1 cellular context compared by ENCODE assay signal in the genomic region with DNA sequence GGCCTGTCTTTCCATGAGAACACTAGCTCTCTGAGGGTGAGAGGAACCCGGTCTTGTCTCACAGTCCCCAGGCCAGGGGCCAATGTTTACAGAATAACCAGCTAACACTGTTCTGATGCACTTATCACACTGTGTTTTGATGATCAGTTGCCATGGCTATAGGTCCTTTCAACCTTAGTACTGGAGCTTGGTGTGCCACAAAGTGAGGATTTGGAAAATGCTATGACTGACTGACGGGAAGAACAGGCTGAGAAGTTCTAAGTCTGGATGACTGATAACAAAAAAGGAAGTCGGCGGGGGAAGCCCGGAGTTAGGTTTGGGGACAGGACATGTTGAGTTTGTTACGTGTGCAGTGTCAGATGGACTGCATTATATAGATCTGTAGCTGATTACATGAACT.
TF ChIP-seq lines count a peak whose summit lies in the region.

No MANE protein-coding gene starts in this region.

TF ChIP-seq in GM12878, 131 proteins besides CTCF, POLR2A, EP300 and RAD21 (continued from another document and continues in another):
- TF ChIP-seq, protein P1, sequence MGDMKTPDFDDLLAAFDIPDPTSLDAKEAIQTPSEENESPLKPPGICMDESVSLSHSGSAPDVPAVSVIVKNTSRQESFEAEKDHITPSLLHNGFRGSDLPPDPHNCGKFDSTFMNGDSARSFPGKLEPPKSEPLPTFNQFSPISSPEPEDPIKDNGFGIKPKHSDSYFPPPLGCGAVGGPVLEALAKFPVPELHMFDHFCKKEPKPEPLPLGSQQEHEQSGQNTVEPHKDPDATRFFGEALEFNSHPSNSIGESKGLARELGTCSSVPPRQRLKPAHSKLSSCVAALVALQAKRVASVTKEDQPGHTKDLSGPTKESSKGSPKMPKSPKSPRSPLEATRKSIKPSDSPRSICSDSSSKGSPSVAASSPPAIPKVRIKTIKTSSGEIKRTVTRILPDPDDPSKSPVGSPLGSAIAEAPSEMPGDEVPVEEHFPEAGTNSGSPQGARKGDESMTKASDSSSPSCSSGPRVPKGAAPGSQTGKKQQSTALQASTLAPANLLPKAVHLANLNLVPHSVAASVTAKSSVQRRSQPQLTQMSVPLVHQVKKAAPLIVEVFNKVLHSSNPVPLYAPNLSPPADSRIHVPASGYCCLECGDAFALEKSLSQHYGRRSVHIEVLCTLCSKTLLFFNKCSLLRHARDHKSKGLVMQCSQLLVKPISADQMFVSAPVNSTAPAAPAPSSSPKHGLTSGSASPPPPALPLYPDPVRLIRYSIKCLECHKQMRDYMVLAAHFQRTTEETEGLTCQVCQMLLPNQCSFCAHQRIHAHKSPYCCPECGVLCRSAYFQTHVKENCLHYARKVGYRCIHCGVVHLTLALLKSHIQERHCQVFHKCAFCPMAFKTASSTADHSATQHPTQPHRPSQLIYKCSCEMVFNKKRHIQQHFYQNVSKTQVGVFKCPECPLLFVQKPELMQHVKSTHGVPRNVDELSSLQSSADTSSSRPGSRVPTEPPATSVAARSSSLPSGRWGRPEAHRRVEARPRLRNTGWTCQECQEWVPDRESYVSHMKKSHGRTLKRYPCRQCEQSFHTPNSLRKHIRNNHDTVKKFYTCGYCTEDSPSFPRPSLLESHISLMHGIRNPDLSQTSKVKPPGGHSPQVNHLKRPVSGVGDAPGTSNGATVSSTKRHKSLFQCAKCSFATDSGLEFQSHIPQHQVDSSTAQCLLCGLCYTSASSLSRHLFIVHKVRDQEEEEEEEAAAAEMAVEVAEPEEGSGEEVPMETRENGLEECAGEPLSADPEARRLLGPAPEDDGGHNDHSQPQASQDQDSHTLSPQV (IDR thresholded peaks at IDR 0.05) = no peak
- TF ChIP-seq SP1 (IDR thresholded peaks at IDR 0.05; ENCODE audit: low read depth, low read length) = no peak
- TF ChIP-seq PAX8 (IDR thresholded peaks at IDR 0.05) = no peak
- peak; percentile 96 to 97 for TF ChIP-seq IKZF2 (IDR thresholded peaks at IDR 0.05)
- no peak for TF ChIP-seq EZH2 (IDR thresholded peaks at IDR 0.05; ENCODE audit: borderline replicate concordance, control insufficient read depth, low read depth, low read length)
- no peak for TF ChIP-seq ZNF217 (IDR thresholded peaks at IDR 0.05)
- no peak for TF ChIP-seq NFYA (IDR thresholded peaks at IDR 0.05; ENCODE audit: borderline replicate concordance, low read depth, low read length)
- no peak for TF ChIP-seq SMAD5 (IDR thresholded peaks at IDR 0.05; ENCODE audit: low read depth)
- no peak for TF ChIP-seq KDM1A (IDR thresholded peaks at IDR 0.05; ENCODE audit: borderline replicate concordance)
- TF ChIP-seq CHD2 (IDR thresholded peaks at IDR 0.05; ENCODE audit: borderline replicate concordance, low read depth, low read length) = no peak
- peak; percentile 67; the same call in 1 of the 2 replicates for TF ChIP-seq NFIC (IDR thresholded peaks at IDR 0.05; ENCODE audit: low read depth, low read length)
- TF ChIP-seq NBN (IDR thresholded peaks at IDR 0.05) = no peak; the same call in none of the 2 replicates
- TF ChIP-seq, protein P2, sequence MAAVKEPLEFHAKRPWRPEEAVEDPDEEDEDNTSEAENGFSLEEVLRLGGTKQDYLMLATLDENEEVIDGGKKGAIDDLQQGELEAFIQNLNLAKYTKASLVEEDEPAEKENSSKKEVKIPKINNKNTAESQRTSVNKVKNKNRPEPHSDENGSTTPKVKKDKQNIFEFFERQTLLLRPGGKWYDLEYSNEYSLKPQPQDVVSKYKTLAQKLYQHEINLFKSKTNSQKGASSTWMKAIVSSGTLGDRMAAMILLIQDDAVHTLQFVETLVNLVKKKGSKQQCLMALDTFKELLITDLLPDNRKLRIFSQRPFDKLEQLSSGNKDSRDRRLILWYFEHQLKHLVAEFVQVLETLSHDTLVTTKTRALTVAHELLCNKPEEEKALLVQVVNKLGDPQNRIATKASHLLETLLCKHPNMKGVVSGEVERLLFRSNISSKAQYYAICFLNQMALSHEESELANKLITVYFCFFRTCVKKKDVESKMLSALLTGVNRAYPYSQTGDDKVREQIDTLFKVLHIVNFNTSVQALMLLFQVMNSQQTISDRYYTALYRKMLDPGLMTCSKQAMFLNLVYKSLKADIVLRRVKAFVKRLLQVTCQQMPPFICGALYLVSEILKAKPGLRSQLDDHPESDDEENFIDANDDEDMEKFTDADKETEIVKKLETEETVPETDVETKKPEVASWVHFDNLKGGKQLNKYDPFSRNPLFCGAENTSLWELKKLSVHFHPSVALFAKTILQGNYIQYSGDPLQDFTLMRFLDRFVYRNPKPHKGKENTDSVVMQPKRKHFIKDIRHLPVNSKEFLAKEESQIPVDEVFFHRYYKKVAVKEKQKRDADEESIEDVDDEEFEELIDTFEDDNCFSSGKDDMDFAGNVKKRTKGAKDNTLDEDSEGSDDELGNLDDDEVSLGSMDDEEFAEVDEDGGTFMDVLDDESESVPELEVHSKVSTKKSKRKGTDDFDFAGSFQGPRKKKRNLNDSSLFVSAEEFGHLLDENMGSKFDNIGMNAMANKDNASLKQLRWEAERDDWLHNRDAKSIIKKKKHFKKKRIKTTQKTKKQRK (IDR thresholded peaks at IDR 0.05; ENCODE audit: low read depth, low read length) = no peak
- TF ChIP-seq RCOR1 (conservative IDR thresholded peaks at IDR 0.05; ENCODE audit: low read depth, low read length) = no peak
- TF ChIP-seq, protein P3, sequence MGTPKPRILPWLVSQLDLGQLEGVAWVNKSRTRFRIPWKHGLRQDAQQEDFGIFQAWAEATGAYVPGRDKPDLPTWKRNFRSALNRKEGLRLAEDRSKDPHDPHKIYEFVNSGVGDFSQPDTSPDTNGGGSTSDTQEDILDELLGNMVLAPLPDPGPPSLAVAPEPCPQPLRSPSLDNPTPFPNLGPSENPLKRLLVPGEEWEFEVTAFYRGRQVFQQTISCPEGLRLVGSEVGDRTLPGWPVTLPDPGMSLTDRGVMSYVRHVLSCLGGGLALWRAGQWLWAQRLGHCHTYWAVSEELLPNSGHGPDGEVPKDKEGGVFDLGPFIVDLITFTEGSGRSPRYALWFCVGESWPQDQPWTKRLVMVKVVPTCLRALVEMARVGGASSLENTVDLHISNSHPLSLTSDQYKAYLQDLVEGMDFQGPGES (IDR thresholded peaks at IDR 0.05) = no peak
- TF ChIP-seq, protein P4, sequence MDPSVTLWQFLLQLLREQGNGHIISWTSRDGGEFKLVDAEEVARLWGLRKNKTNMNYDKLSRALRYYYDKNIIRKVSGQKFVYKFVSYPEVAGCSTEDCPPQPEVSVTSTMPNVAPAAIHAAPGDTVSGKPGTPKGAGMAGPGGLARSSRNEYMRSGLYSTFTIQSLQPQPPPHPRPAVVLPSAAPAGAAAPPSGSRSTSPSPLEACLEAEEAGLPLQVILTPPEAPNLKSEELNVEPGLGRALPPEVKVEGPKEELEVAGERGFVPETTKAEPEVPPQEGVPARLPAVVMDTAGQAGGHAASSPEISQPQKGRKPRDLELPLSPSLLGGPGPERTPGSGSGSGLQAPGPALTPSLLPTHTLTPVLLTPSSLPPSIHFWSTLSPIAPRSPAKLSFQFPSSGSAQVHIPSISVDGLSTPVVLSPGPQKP (IDR thresholded peaks at IDR 0.05; ENCODE audit: low read depth, low read length) = no peak
- TF ChIP-seq CBX5 (IDR thresholded peaks at IDR 0.05; ENCODE audit: low read depth) = peak; percentile 70; the same call in 1 of the 2 replicates
- no peak for TF ChIP-seq TARDBP (IDR thresholded peaks at IDR 0.05; ENCODE audit: borderline replicate concordance)
- TF ChIP-seq CHD1 (IDR thresholded peaks at IDR 0.05; ENCODE audit: low read depth, low read length) = no peak
- TF ChIP-seq ZZZ3 (IDR thresholded peaks at IDR 0.05; ENCODE audit: control insufficient read depth, insufficient read length, low read depth) = no peak
- peak; percentile 60; the same call in 1 of the 2 replicates for TF ChIP-seq JUND (IDR thresholded peaks at IDR 0.05; ENCODE audit: low read depth, low read length)
- no peak for TF ChIP-seq PML (IDR thresholded peaks at IDR 0.05; ENCODE audit: low read length)
- TF ChIP-seq, protein P5, sequence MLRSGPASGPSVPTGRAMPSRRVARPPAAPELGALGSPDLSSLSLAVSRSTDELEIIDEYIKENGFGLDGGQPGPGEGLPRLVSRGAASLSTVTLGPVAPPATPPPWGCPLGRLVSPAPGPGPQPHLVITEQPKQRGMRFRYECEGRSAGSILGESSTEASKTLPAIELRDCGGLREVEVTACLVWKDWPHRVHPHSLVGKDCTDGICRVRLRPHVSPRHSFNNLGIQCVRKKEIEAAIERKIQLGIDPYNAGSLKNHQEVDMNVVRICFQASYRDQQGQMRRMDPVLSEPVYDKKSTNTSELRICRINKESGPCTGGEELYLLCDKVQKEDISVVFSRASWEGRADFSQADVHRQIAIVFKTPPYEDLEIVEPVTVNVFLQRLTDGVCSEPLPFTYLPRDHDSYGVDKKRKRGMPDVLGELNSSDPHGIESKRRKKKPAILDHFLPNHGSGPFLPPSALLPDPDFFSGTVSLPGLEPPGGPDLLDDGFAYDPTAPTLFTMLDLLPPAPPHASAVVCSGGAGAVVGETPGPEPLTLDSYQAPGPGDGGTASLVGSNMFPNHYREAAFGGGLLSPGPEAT (IDR thresholded peaks at IDR 0.05; ENCODE audit: low read depth) = peak; percentile 92
- peak; percentile 82 for TF ChIP-seq EED (IDR thresholded peaks at IDR 0.05; ENCODE audit: low read depth)
- peak; percentile 76 for TF ChIP-seq RELA (IDR thresholded peaks at IDR 0.05; ENCODE audit: borderline replicate concordance, partially characterized antibody)
- peak; percentile 75 for TF ChIP-seq JUNB (IDR thresholded peaks at IDR 0.05)
- no peak for TF ChIP-seq TCF3 (IDR thresholded peaks at IDR 0.05; ENCODE audit: borderline replicate concordance, insufficient read depth, low read depth, low read length)
- TF ChIP-seq CBX3 (IDR thresholded peaks at IDR 0.05; ENCODE audit: borderline replicate concordance, low read depth) = no peak
- TF ChIP-seq GATAD2B (conservative IDR thresholded peaks at IDR 0.05; ENCODE audit: low read depth) = 0 out of 2 replicates have a peak, but pooled peaks have one; percentile 21
- no peak for TF ChIP-seq POLR2AphosphoS5 (IDR thresholded peaks at IDR 0.05; ENCODE audit: low read length)
- TF ChIP-seq, protein P6, sequence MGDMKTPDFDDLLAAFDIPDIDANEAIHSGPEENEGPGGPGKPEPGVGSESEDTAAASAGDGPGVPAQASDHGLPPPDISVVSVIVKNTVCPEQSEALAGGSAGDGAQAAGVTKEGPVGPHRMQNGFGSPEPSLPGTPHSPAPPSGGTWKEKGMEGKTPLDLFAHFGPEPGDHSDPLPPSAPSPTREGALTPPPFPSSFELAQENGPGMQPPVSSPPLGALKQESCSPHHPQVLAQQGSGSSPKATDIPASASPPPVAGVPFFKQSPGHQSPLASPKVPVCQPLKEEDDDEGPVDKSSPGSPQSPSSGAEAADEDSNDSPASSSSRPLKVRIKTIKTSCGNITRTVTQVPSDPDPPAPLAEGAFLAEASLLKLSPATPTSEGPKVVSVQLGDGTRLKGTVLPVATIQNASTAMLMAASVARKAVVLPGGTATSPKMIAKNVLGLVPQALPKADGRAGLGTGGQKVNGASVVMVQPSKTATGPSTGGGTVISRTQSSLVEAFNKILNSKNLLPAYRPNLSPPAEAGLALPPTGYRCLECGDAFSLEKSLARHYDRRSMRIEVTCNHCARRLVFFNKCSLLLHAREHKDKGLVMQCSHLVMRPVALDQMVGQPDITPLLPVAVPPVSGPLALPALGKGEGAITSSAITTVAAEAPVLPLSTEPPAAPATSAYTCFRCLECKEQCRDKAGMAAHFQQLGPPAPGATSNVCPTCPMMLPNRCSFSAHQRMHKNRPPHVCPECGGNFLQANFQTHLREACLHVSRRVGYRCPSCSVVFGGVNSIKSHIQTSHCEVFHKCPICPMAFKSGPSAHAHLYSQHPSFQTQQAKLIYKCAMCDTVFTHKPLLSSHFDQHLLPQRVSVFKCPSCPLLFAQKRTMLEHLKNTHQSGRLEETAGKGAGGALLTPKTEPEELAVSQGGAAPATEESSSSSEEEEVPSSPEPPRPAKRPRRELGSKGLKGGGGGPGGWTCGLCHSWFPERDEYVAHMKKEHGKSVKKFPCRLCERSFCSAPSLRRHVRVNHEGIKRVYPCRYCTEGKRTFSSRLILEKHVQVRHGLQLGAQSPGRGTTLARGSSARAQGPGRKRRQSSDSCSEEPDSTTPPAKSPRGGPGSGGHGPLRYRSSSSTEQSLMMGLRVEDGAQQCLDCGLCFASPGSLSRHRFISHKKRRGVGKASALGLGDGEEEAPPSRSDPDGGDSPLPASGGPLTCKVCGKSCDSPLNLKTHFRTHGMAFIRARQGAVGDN (IDR thresholded peaks at IDR 0.05) = no peak
- TF ChIP-seq ATF7 (IDR thresholded peaks at IDR 0.05; ENCODE audit: low read depth) = peak; percentile 62; the same call in 1 of the 2 replicates
- TF ChIP-seq, protein P7, sequence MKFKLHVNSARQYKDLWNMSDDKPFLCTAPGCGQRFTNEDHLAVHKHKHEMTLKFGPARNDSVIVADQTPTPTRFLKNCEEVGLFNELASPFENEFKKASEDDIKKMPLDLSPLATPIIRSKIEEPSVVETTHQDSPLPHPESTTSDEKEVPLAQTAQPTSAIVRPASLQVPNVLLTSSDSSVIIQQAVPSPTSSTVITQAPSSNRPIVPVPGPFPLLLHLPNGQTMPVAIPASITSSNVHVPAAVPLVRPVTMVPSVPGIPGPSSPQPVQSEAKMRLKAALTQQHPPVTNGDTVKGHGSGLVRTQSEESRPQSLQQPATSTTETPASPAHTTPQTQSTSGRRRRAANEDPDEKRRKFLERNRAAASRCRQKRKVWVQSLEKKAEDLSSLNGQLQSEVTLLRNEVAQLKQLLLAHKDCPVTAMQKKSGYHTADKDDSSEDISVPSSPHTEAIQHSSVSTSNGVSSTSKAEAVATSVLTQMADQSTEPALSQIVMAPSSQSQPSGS (IDR thresholded peaks at IDR 0.05; ENCODE audit: low read length) = 0 out of 2 replicates have a peak, but pooled peaks have one; percentile 42
- no peak for TF ChIP-seq SUZ12 (IDR thresholded peaks at IDR 0.05; ENCODE audit: unreplicated experiment)
- TF ChIP-seq BMI1 (IDR thresholded peaks at IDR 0.05; ENCODE audit: borderline replicate concordance) = peak; percentile 71
- TF ChIP-seq SREBF2 (IDR thresholded peaks at IDR 0.05; ENCODE audit: low read length) = no peak
- TF ChIP-seq, protein P8, sequence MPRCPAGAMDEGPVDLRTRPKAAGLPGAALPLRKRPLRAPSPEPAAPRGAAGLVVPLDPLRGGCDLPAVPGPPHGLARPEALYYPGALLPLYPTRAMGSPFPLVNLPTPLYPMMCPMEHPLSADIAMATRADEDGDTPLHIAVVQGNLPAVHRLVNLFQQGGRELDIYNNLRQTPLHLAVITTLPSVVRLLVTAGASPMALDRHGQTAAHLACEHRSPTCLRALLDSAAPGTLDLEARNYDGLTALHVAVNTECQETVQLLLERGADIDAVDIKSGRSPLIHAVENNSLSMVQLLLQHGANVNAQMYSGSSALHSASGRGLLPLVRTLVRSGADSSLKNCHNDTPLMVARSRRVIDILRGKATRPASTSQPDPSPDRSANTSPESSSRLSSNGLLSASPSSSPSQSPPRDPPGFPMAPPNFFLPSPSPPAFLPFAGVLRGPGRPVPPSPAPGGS (IDR thresholded peaks at IDR 0.05; ENCODE audit: borderline replicate concordance, insufficient read depth, low read depth, low read length, poor library complexity, severe bottlenecking) = no peak
- TF ChIP-seq ZNF622 (IDR thresholded peaks at IDR 0.05) = no peak
- no peak for TF ChIP-seq POU2F2 (IDR thresholded peaks at IDR 0.05; ENCODE audit: borderline replicate concordance, low read depth, low read length)
- no peak for TF ChIP-seq POLR2AphosphoS2 (IDR thresholded peaks at IDR 0.05; ENCODE audit: low read depth, low read length)
- TF ChIP-seq, protein P9, sequence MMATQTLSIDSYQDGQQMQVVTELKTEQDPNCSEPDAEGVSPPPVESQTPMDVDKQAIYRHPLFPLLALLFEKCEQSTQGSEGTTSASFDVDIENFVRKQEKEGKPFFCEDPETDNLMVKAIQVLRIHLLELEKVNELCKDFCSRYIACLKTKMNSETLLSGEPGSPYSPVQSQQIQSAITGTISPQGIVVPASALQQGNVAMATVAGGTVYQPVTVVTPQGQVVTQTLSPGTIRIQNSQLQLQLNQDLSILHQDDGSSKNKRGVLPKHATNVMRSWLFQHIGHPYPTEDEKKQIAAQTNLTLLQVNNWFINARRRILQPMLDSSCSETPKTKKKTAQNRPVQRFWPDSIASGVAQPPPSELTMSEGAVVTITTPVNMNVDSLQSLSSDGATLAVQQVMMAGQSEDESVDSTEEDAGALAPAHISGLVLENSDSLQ (IDR thresholded peaks at IDR 0.05) = peak; percentile 89
